In the genomic region with DNA sequence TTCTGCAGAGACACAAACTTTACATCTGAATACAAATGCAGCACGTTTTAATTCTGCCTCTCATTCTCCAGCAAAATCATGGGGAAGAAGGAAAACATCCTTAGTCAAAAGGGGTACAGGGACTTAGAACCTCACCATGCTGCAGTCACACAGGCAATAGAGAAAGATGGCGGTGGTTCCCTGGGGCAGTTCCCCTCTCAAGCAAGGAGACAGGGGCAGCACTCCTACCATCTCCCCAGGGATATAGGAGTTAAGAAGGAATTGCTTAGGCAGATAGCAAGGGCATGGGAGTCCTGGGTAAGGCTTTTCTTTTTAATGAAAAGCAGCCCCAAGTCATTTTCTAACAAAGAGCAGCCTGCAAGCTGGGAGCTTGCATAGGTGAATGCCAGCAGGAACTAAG, we compare ENCODE assay signal across 22 cellular contexts.
DNase-seq lines count a peak whose midpoint lies in the region; TF ChIP-seq lines count a peak whose summit lies in the region.
"Had no signal": no experiment of that assay in that cellular context is flagged by ENCODE, and none has a peak within 500 bp of the region (broad histone marks: within the 10 kb centered on the region; RNA-seq: fewer than 3 reads in every experiment).

No MANE protein-coding gene starts in this region.

- H3K79me2 ChIP-seq in PC-9 (ENCODE audit: low read depth) = peaks cover 59% of the 10 kb centered on the region

- H3K9ac ChIP-seq in skeletal muscle satellite cell (ENCODE audit: low read depth, low read length) = peak overlapping the region; percentile 89

- no peaks in the 10 kb centered on the region for H3K36me3 Mint-ChIP-seq in mesothelial cell of epicardium

- H3K4me3 ChIP-seq in PC-9 (peak overlapping the region; percentile 45; the same call in 1 of the 2 replicates), esophagus (ENCODE audit: low read depth in 1 of 2, low read length in 2 of 2) (no peak overlapping the region), skeletal muscle satellite cell (ENCODE audit: low read length) (peak overlapping the region; percentile 64)
- H3K4me3 ChIP-seq: esophagus muscularis mucosa, spleen, upper lobe of left lung had no signal

- intact Hi-C loops in PC-9 (cut with micrococcal nuclease; ENCODE audit: unreplicated experiment) = loop anchor here (5.0 to 10.0 kb wide), 10 partner anchors 253 to 951 kb away; no protein-coding TSS in a partner anchor

- peaks cover 11% of the 10 kb centered on the region for H3K9me3 ChIP-seq in PC-9 (ENCODE audit: insufficient read depth, low read depth)
- H3K9me3 ChIP-seq in esophagus (ENCODE audit: control insufficient read depth in 2 of 2, insufficient read depth in 1 of 2, low read depth in 1 of 2, low read length in 1 of 2) = no peaks in the 10 kb centered on the region
- H3K9me3 ChIP-seq in skeletal muscle satellite cell (replicated peaks; ENCODE audit: low read length) = no peaks in the 10 kb centered on the region
- H3K9me3 ChIP-seq: esophagus muscularis mucosa, spleen, upper lobe of left lung had no signal

- no peaks in the 10 kb centered on the region for H3K9me2 ChIP-seq in PC-9 (ENCODE audit: insufficient read depth)

- peak; percentile 6 to 57 for DNase-seq in NCI-H524 (lab: John Stamatoyannopoulos, UW)
- no peak for DNase-seq in NCI-H524 treated with DMSO at 0.1 percent for 48 hours (lab: John Stamatoyannopoulos, UW)
- DNase-seq in PC-9 = peak in 1 of 2 experiments; percentile 43
- no peak for DNase-seq in CD1c-positive myeloid dendritic cell (ENCODE audit: extremely low spot score)
- no peak for DNase-seq in mesothelial cell of epicardium (ENCODE audit: low spot score in 2 of 2, unreplicated experiment in 2 of 2)
- DNase-seq in activated T-cell treated with anti-CD3 and anti-CD28 coated beads, Interleukin-2, amount 50 U/mL, for 48 hours = no peak
- DNase-seq: activated naive CD4-positive, alpha-beta T cell treated with anti-CD3 and anti-CD28 coated beads, Interleukin-2, amount 50 U/mL, for 16 hours; anterior cingulate cortex; cerebellar nuclear complex; KBM-7; MV-4-11; NCI-H1694 treated with DMSO at 0.1 percent for 48 hours; spleen; stimulated activated CD4-positive, alpha-beta T cell treated with anti-CD3 and anti-CD28 coated beads, Interleukin-4, amount 100 ng/mL, for 24 hours; stimulated activated naive CD8-positive, alpha-beta T cell treated with anti-CD3 and anti-CD28 coated beads, Interleukin-15, amount 100 ng/mL, for 72 hours; upper lobe of left lung had no signal

- CTCF ChIA-PET in PC-9 (lab: Charles Lee) = no interaction called here

- peaks cover 80% of the 10 kb centered on the region for H3F3A ChIP-seq in PC-9 (ENCODE audit: insufficient read depth, low read depth)

- H3K4me1 ChIP-seq in PC-9 (replicated peaks; ENCODE audit: insufficient read depth) = peaks cover 48% of the 10 kb centered on the region
- H3K4me1 ChIP-seq in esophagus (ENCODE audit: control insufficient read depth in 2 of 2, insufficient read depth in 2 of 2, low read length in 1 of 2) = no peaks in the 10 kb centered on the region
- peaks cover 48% of the 10 kb centered on the region for H3K4me1 ChIP-seq in skeletal muscle satellite cell (ENCODE audit: control insufficient read depth, insufficient read depth, low read length)
- H3K4me1 ChIP-seq: spleen had no signal

- H3K27me3 ChIP-seq in PC-9 (ENCODE audit: insufficient read depth, low read depth) (no peaks in the 10 kb centered on the region), esophagus (ENCODE audit: control insufficient read depth in 1 of 2, insufficient read depth in 2 of 2, low read length in 2 of 2) (no peaks in the 10 kb centered on the region), skeletal muscle satellite cell (ENCODE audit: control insufficient read depth, insufficient read depth, low read length) (no peaks in the 10 kb centered on the region)
- H3K27me3 ChIP-seq: esophagus muscularis mucosa, spleen, upper lobe of left lung had no signal

- no peaks in the 10 kb centered on the region for H4K20me1 ChIP-seq in PC-9 (ENCODE audit: insufficient read depth)

- H3K9me3 Mint-ChIP-seq in mesothelial cell of epicardium = no peaks in the 10 kb centered on the region
- H3K9me3 Mint-ChIP-seq: neural crest cell; stimulated activated naive CD8-positive, alpha-beta T cell treated with anti-CD3 and anti-CD28 coated beads, Interleukin-15, amount 100 ng/mL, for 72 hours had no signal

- TSS peak; percentile 67 for BruUV-seq in PC-9 (replicated peaks; lab: Mats Ljungman, UMichigan)

- H3K27me3 Mint-ChIP-seq in mesothelial cell of epicardium (ENCODE audit: low read depth) = no peaks in the 10 kb centered on the region
- H3K27me3 Mint-ChIP-seq: B cell had no signal

- POLR2A ChIA-PET in PC-9 (lab: Charles Lee; ENCODE audit: unreplicated experiment) = interaction anchor here (1.1 kb wide), 2 partner anchors 126 to 310 kb away, joined by 4 to 8 read pairs; no protein-coding TSS in a partner anchor

- H3K4me3 Mint-ChIP-seq in mesothelial cell of epicardium = no peak overlapping the region
- H3K4me3 Mint-ChIP-seq: B cell; neural crest cell; stimulated activated naive CD8-positive, alpha-beta T cell treated with anti-CD3 and anti-CD28 coated beads, Interleukin-15, amount 100 ng/mL, for 72 hours had no signal

- H3K36me3 ChIP-seq in PC-9 (ENCODE audit: low read depth) (peaks cover 48% of the 10 kb centered on the region), esophagus (ENCODE audit: control insufficient read depth in 2 of 2, insufficient read depth in 2 of 2, low read length in 1 of 2) (no peaks in the 10 kb centered on the region), skeletal muscle satellite cell (ENCODE audit: insufficient read depth, low read length) (peaks cover 4% of the 10 kb centered on the region)
- H3K36me3 ChIP-seq: esophagus muscularis mucosa, spleen, upper lobe of left lung had no signal

- TF ChIP-seq CTCF in PC-9 (conservative IDR thresholded peaks at IDR 0.05) (no peak), mesothelial cell of epicardium (IDR thresholded peaks at IDR 0.05; ENCODE audit: unreplicated experiment) (no peak)

- H3K27ac ChIP-seq in PC-9 (peak overlapping the region; percentile 80), esophagus (ENCODE audit: low read depth in 2 of 2, low read length in 1 of 2) (peak overlapping the region; percentile 28 to 68)
- H3K27ac ChIP-seq: 22Rv1, esophagus muscularis mucosa, spleen had no signal

- 69 to 86% methylated on average over 2 of the region's 2 CpGs for WGBS in esophagus, 2 donors

- peaks cover 10% of the 10 kb centered on the region for H3K4me1 Mint-ChIP-seq in mesothelial cell of epicardium
- H3K4me1 Mint-ChIP-seq: B cell; stimulated activated naive CD8-positive, alpha-beta T cell treated with anti-CD3 and anti-CD28 coated beads, Interleukin-15, amount 100 ng/mL, for 72 hours had no signal

- no peak overlapping the region for H2AFZ ChIP-seq in PC-9

- no peak overlapping the region for H3K27ac Mint-ChIP-seq in mesothelial cell of epicardium
- H3K27ac Mint-ChIP-seq: B cell; stimulated activated naive CD8-positive, alpha-beta T cell treated with anti-CD3 and anti-CD28 coated beads, Interleukin-15, amount 100 ng/mL, for 72 hours had no signal

- H3K4me2 ChIP-seq in PC-9 (peak overlapping the region; percentile 78), skeletal muscle satellite cell (ENCODE audit: low read length) (peak overlapping the region; percentile 70)

Comparison
In these comparisons a context has a peak if more than half of its experiments do, and no peak if none do; other contexts are left out.
1. DNase-seq: peak in NCI-H524 (2 of 2); none in NCI-H524 treated with DMSO at 0.1 percent for 48 hours (single experiment), CD1c-positive myeloid dendritic cell (single experiment), mesothelial cell of epicardium (0 of 2) and activated T-cell treated with anti-CD3 and anti-CD28 coated beads, Interleukin-2, amount 50 U/mL, for 48 hours (0 of 2).
2. H3K4me3 ChIP-seq: peak in PC-9 (single experiment) and skeletal muscle satellite cell (single experiment); none in esophagus (0 of 2).